8 cellular contexts compared by ENCODE assay signal in genomic region chr19:14571695-14572490, GRCh38. TPM values are rescaled to one million over a fixed set of nuclear protein-coding genes. Genes with fewer than 3 reads are reported as not detected.
DNase-seq lines count a peak whose midpoint lies in the region; ATAC-seq and TF ChIP-seq lines count a peak whose summit lies in the region.

Gene NDUFB7 (minus strand): TSS chr19:14572066. CDS start chr19:14572000, 66 bp downstream.

- DNase-seq in ELR (ENCODE audit: low read depth) (peak; percentile 97), H4 (ENCODE audit: low spot score) (peak; percentile 97), LNCaP clone FGC (ENCODE audit: low read depth) (peak; percentile 88), RWPE1 (ENCODE audit: low spot score) (peak; percentile 92), fibroblast of peridontal ligament (ENCODE audit: extremely low read depth) (peak; percentile 91)
- DNase-seq in activated T-helper 2 cell treated with anti-CD3 and anti-CD28 coated beads, Interferon-gamma antibody, Interleukin-2, Interleukin-4, amounts not matched to agents 10 μg/mL and 5 μg/mL and 100 μg/mL, durations not matched to agents 14 hours and 24 hours and 36 hours (ENCODE audit: low spot score) = peak; percentile 88
- peak; percentile 96 for DNase-seq in natural killer cell treated with Interleukin-12 subunit alpha and Interleukin-12 subunit beta and Interleukin-15 and Interleukin-18, amount 100 ng/mL, for 72 hours (ENCODE audit: low spot score)
- peak; percentile 92 for DNase-seq in stimulated activated naive CD8-positive, alpha-beta T cell treated with anti-CD3 and anti-CD28 coated beads, Interleukin-15, Interleukin-2, amounts not matched to agents 100 U/mL and 50 U/mL, for 24 hours

- POLR2A ChIA-PET in RWPE1 (lab: Yijun Ruan, JAX; ENCODE audit: low non-redundant PET) = interaction anchor here (0.7 kb wide), 1 partner anchor 74 kb away, joined by 5 read pairs; no protein-coding TSS in a partner anchor

- H3K4me1 Mint-ChIP-seq in activated T-helper 2 cell treated with anti-CD3 and anti-CD28 coated beads, Interferon-gamma antibody, Interleukin-2, Interleukin-4, amounts not matched to agents 10 μg/mL and 5 μg/mL and 100 μg/mL, durations not matched to agents 14 hours and 24 hours and 36 hours (ENCODE audit: low read depth) = peaks cover 21% of the 10 kb centered on the region
- peaks cover 21 to 40% of the 10 kb centered on the region in 2 donors for H3K4me1 Mint-ChIP-seq in natural killer cell treated with Interleukin-12 subunit alpha and Interleukin-12 subunit beta and Interleukin-15 and Interleukin-18, amount 100 ng/mL, for 72 hours (ENCODE audit: low read depth in 2 of 2)

- peak within 1 kb of the TSS; percentile 76 for H3K27ac Mint-ChIP-seq in activated T-helper 2 cell treated with anti-CD3 and anti-CD28 coated beads, Interferon-gamma antibody, Interleukin-2, Interleukin-4, amounts not matched to agents 10 μg/mL and 5 μg/mL and 100 μg/mL, durations not matched to agents 14 hours and 24 hours and 36 hours
- H3K27ac Mint-ChIP-seq in natural killer cell treated with Interleukin-12 subunit alpha and Interleukin-12 subunit beta and Interleukin-15 and Interleukin-18, amount 100 ng/mL, for 72 hours = peak within 1 kb of the TSS; percentile 78 to 90

- peak; percentile 97 for TF ChIP-seq CTCF in LNCaP clone FGC (IDR thresholded peaks at IDR 0.05; ENCODE audit: control insufficient read depth, extremely low read depth, insufficient read depth)
- TF ChIP-seq CTCF in RWPE1 (conservative IDR thresholded peaks at IDR 0.05; ENCODE audit: low read depth) = peak; percentile 99

- CTCF ChIA-PET in RWPE1 (lab: Yijun Ruan, JAX) = interaction anchor here (0.6 to 1.4 kb wide), 7 partner anchors 8 to 310 kb away, joined by 3 to 6 read pairs (median 3); no protein-coding TSS in a partner anchor

- peak within 1 kb of the TSS; percentile 97 for H3K4me3 Mint-ChIP-seq in activated T-helper 2 cell treated with anti-CD3 and anti-CD28 coated beads, Interferon-gamma antibody, Interleukin-2, Interleukin-4, amounts not matched to agents 10 μg/mL and 5 μg/mL and 100 μg/mL, durations not matched to agents 14 hours and 24 hours and 36 hours (ENCODE audit: low read depth)
- H3K4me3 Mint-ChIP-seq in natural killer cell treated with Interleukin-12 subunit alpha and Interleukin-12 subunit beta and Interleukin-15 and Interleukin-18, amount 100 ng/mL, for 72 hours = peak within 1 kb of the TSS; percentile 95

- H3K36me3 Mint-ChIP-seq in activated T-helper 2 cell treated with anti-CD3 and anti-CD28 coated beads, Interferon-gamma antibody, Interleukin-2, Interleukin-4, amounts not matched to agents 10 μg/mL and 5 μg/mL and 100 μg/mL, durations not matched to agents 14 hours and 24 hours and 36 hours (ENCODE audit: low read depth) = peaks cover 14% of the 10 kb centered on the region
- H3K36me3 Mint-ChIP-seq in natural killer cell treated with Interleukin-12 subunit alpha and Interleukin-12 subunit beta and Interleukin-15 and Interleukin-18, amount 100 ng/mL, for 72 hours = no peaks in the 10 kb centered on the region

- intact Hi-C loops in activated T-helper 2 cell treated with anti-CD3 and anti-CD28 coated beads, Interferon-gamma antibody, Interleukin-2, Interleukin-4, amounts not matched to agents 10 μg/mL and 5 μg/mL and 100 μg/mL, durations not matched to agents 14 hours and 24 hours and 36 hours (cut with micrococcal nuclease) = no loop called here

- peak within 1 kb of the TSS; percentile 99 for H3K4me3 ChIP-seq in LNCaP clone FGC (ENCODE audit: low read depth, low read length)

- no peaks in the 10 kb centered on the region for H3K9me3 Mint-ChIP-seq in activated T-helper 2 cell treated with anti-CD3 and anti-CD28 coated beads, Interferon-gamma antibody, Interleukin-2, Interleukin-4, amounts not matched to agents 10 μg/mL and 5 μg/mL and 100 μg/mL, durations not matched to agents 14 hours and 24 hours and 36 hours
- H3K9me3 Mint-ChIP-seq in natural killer cell treated with Interleukin-12 subunit alpha and Interleukin-12 subunit beta and Interleukin-15 and Interleukin-18, amount 100 ng/mL, for 72 hours = no peaks in the 10 kb centered on the region

- no peaks in the 10 kb centered on the region for H3K27me3 Mint-ChIP-seq in activated T-helper 2 cell treated with anti-CD3 and anti-CD28 coated beads, Interferon-gamma antibody, Interleukin-2, Interleukin-4, amounts not matched to agents 10 μg/mL and 5 μg/mL and 100 μg/mL, durations not matched to agents 14 hours and 24 hours and 36 hours (ENCODE audit: low read depth)
- no peaks in the 10 kb centered on the region for H3K27me3 Mint-ChIP-seq in natural killer cell treated with Interleukin-12 subunit alpha and Interleukin-12 subunit beta and Interleukin-15 and Interleukin-18, amount 100 ng/mL, for 72 hours

- peak; percentile 99 to 100 for ATAC-seq in natural killer cell treated with Interleukin-12 subunit alpha and Interleukin-12 subunit beta and Interleukin-15 and Interleukin-18, amount 100 ng/mL, for 72 hours
- ATAC-seq in stimulated activated naive CD8-positive, alpha-beta T cell treated with anti-CD3 and anti-CD28 coated beads, Interleukin-15, Interleukin-2, amounts not matched to agents 100 U/mL and 50 U/mL, for 24 hours = peak; percentile 97

- peak within 1 kb of the TSS; percentile 100 for H3K27ac ChIP-seq in RWPE1

RNA-seq across cellular contexts. Expression of gene NDUFB7, which starts in this region (rescaled TPM):
- total RNA-seq in H4 (2014; rRNA removed; shearing (Covaris generic)) = 268 and 303 TPM in 2 replicates
- 129 and 136 TPM in 2 replicates for total RNA-seq in activated T-helper 2 cell treated with anti-CD3 and anti-CD28 coated beads, Interferon-gamma antibody, Interleukin-2, Interleukin-4, amounts not matched to agents 10 μg/mL and 5 μg/mL and 100 μg/mL, durations not matched to agents 14 hours and 24 hours and 36 hours
- 100 to 1,000 TPM; 109 to 167 TPM for total RNA-seq in natural killer cell treated with Interleukin-12 subunit alpha and Interleukin-12 subunit beta and Interleukin-15 and Interleukin-18, amount 100 ng/mL, for 72 hours

Comparison
In these comparisons a context has a peak if more than half of its experiments do, and no peak if none do; other contexts are left out.
1. Peak in every context shown above with its lines: DNase-seq, ATAC-seq, H3K4me3 ChIP-seq and H3K27ac ChIP-seq.